12 cellular contexts compared by ENCODE assay signal in genomic region chr12:22256634-22257033, GRCh38.
"Had no signal": no experiment of that assay in that cellular context is flagged by ENCODE, and none has a peak within 500 bp of the region (broad histone marks: within the 10 kb centered on the region; RNA-seq: fewer than 3 reads in every experiment).

No MANE protein-coding gene starts in this region.

- H3K4me3 ChIP-seq: lower lobe of right lung, ovary had no signal

- H3K27ac ChIP-seq: ovary had no signal

- DNase-seq: activated CD4-positive, alpha-beta T cell treated with anti-CD3 and anti-CD28 coated beads for 36 hours; activated CD8-positive, alpha-beta memory T cell treated with anti-CD3 and anti-CD28 coated beads, Interleukin-2, amount 50 U/mL, for 4 hours; activated CD8-positive, alpha-beta T cell treated with anti-CD3 and anti-CD28 coated beads, Interleukin-2, amount 10 ng/mL, durations not matched to agents 7 days and 5 days; activated effector memory CD4-positive, alpha-beta T cell treated with anti-CD3 and anti-CD28 coated beads, Interleukin-2, amount 50 U/mL, for 16 hours; activated T-cell treated with anti-CD3 and anti-CD28 coated beads, Interleukin-2, amount 50 U/mL, for 48 hours; amniotic stem cell; kidney glomerular epithelial cell; lower lobe of right lung; ovary; stimulated activated CD4-positive, alpha-beta T cell treated with anti-CD3 and anti-CD28 coated beads, Interleukin-2, amount 100 ng/mL, for 48 hours; T-helper 17 cell had no signal

- ATAC-seq: activated CD4-positive, alpha-beta T cell treated with anti-CD3 and anti-CD28 coated beads for 36 hours; activated CD8-positive, alpha-beta T cell treated with anti-CD3 and anti-CD28 coated beads, Interleukin-2, amount 10 ng/mL, durations not matched to agents 7 days and 5 days; stimulated activated memory B cell treated with anti-CD40 and anti-IgM and Interleukin-4, amounts not matched to agents 10 μg/mL and 1 μg/mL and 100 μg/mL, for 72 hours; T-helper 17 cell had no signal

- H3K9me3 ChIP-seq: lower lobe of right lung, ovary had no signal

- H3K36me3 ChIP-seq: lower lobe of right lung, ovary had no signal

- H3K4me1 ChIP-seq: lower lobe of right lung had no signal

- H3K27me3 ChIP-seq: ovary had no signal
